33 cellular contexts compared by ENCODE assay signal in genomic region chr11:42225664-42226063, GRCh38.
"Had no signal": no experiment of that assay in that cellular context is flagged by ENCODE, and none has a peak within 500 bp of the region (broad histone marks: within the 10 kb centered on the region; RNA-seq: fewer than 3 reads in every experiment).

No MANE protein-coding gene starts in this region.

- DNase-seq: activated CD4-positive, alpha-beta T cell treated with anti-CD3 and anti-CD28 coated beads for 36 hours; activated CD4-positive, alpha-beta T cell treated with anti-CD3 and anti-CD28 coated beads, Interleukin-2, amount 10 ng/mL, durations not matched to agents 7 days and 5 days; activated CD4-positive, alpha-beta T cell treated with anti-CD3 and anti-CD28 coated beads, Interleukin-2, amount 50 U/mL, for 48 hours; activated CD8-positive, alpha-beta memory T cell treated with anti-CD3 and anti-CD28 coated beads, Interleukin-2, amount 50 U/mL, for 4 hours; activated gamma-delta T cell treated with Interleukin-2 at 50 U/mL for 16 hours; activated naive CD4-positive, alpha-beta T cell treated with anti-CD3 and anti-CD28 coated beads for 36 hours; activated naive CD8-positive, alpha-beta T cell treated with anti-CD3 and anti-CD28 coated beads for 36 hours; activated T-cell treated with anti-CD3 and anti-CD28 coated beads for 4 hours; activated T-cell treated with anti-CD3 and anti-CD28 coated beads, Interleukin-2, amount 50 U/mL, for 4 hours; amniotic stem cell; aorta; brain microvascular endothelial cell; central memory CD4-positive, alpha-beta T cell; MG63; NCI-H1092 treated with DMSO at 0.1 percent for 48 hours; NCI-H1417; NCI-H146; NCI-H187; NCI-H2029 treated with DMSO at 0.1 percent for 48 hours; NCI-H2107; NCI-H2171; NCI-H510A; NCI-H526; NCI-H748 treated with DMSO at 0.1 percent for 48 hours; OCI-M1; SHP77 treated with DMSO at 0.1 percent for 48 hours; SK-N-SH had no signal

- H3K36me3 ChIP-seq: brain microvascular endothelial cell, MG63, SJSA1 had no signal

- ATAC-seq: activated CD4-positive, alpha-beta T cell treated with anti-CD3 and anti-CD28 coated beads for 36 hours; activated CD4-positive, CD25-positive, alpha-beta regulatory T cell treated with anti-CD3 and anti-CD28 coated beads, Interleukin-2, amount 50 U/mL, for 24 hours; activated T-cell treated with anti-CD3 and anti-CD28 coated beads, Interleukin-2, amount 50 U/mL, for 4 hours; WTC11 had no signal

- H3K9ac ChIP-seq: SK-N-SH had no signal

- H3K27me3 Mint-ChIP-seq: activated CD4-positive, alpha-beta T cell treated with anti-CD3 and anti-CD28 coated beads for 36 hours; activated CD4-positive, alpha-beta T cell treated with anti-CD3 and anti-CD28 coated beads, Interleukin-2, amount 10 ng/mL, durations not matched to agents 7 days and 5 days; activated naive CD8-positive, alpha-beta T cell treated with anti-CD3 and anti-CD28 coated beads for 36 hours had no signal

- H3K4me3 ChIP-seq: MG63, SJSA1 had no signal

- H3K4me2 ChIP-seq: SK-N-SH had no signal

- H3K4me1 ChIP-seq: SJSA1 had no signal

- H3K27ac ChIP-seq: brain microvascular endothelial cell, SJSA1 had no signal

- H3K27ac Mint-ChIP-seq: activated CD4-positive, alpha-beta T cell treated with anti-CD3 and anti-CD28 coated beads for 36 hours; activated CD4-positive, alpha-beta T cell treated with anti-CD3 and anti-CD28 coated beads, Interleukin-2, amount 10 ng/mL, durations not matched to agents 7 days and 5 days; activated naive CD4-positive, alpha-beta T cell treated with anti-CD3 and anti-CD28 coated beads for 36 hours; activated naive CD8-positive, alpha-beta T cell treated with anti-CD3 and anti-CD28 coated beads for 36 hours; activated T-helper 1 cell treated with anti-CD3 and anti-CD28 coated beads, Interleukin-12 subunit alpha, Interleukin-12 subunit beta, Interleukin-2, Interleukin-4 antibody, amounts not matched to agents 30 ng/mL and 10 ng/mL and 1 ng/mL, durations not matched to agents 14 hours and 24 hours and 36 hours; T-helper 1 cell treated with Interleukin-12 subunit alpha and Interleukin-12 subunit beta and Interleukin-4 antibody, amounts not matched to agents 30 μg/mL and 1 μg/mL, for 36 hours; T-helper 2 cell treated with Interferon-gamma antibody and Interleukin-4, amounts not matched to agents 5 μg/mL and 100 μg/mL, for 36 hours; WTC11 had no signal

- H3K9me2 ChIP-seq: SK-N-SH had no signal

- H3K27me3 ChIP-seq: brain microvascular endothelial cell, MG63, SJSA1 had no signal

- H3K4me1 Mint-ChIP-seq: activated CD4-positive, alpha-beta T cell treated with anti-CD3 and anti-CD28 coated beads for 36 hours; activated CD4-positive, alpha-beta T cell treated with anti-CD3 and anti-CD28 coated beads, Interleukin-2, amount 10 ng/mL, durations not matched to agents 7 days and 5 days; activated naive CD8-positive, alpha-beta T cell treated with anti-CD3 and anti-CD28 coated beads for 36 hours had no signal

- H3K4me3 Mint-ChIP-seq: activated CD4-positive, alpha-beta T cell treated with anti-CD3 and anti-CD28 coated beads for 36 hours; activated CD4-positive, alpha-beta T cell treated with anti-CD3 and anti-CD28 coated beads, Interleukin-2, amount 10 ng/mL, durations not matched to agents 7 days and 5 days; activated naive CD4-positive, alpha-beta T cell treated with anti-CD3 and anti-CD28 coated beads for 36 hours; activated naive CD8-positive, alpha-beta T cell treated with anti-CD3 and anti-CD28 coated beads for 36 hours; activated T-cell treated with anti-CD3 and anti-CD28 coated beads, Interleukin-2, amount 50 U/mL, for 4 hours; activated T-helper 1 cell treated with anti-CD3 and anti-CD28 coated beads, Interleukin-12 subunit alpha, Interleukin-12 subunit beta, Interleukin-2, Interleukin-4 antibody, amounts not matched to agents 30 ng/mL and 10 ng/mL and 1 ng/mL, durations not matched to agents 14 hours and 24 hours and 36 hours; T-helper 1 cell treated with Interleukin-12 subunit alpha and Interleukin-12 subunit beta and Interleukin-4 antibody, amounts not matched to agents 30 μg/mL and 1 μg/mL, for 36 hours; T-helper 2 cell treated with Interferon-gamma antibody and Interleukin-4, amounts not matched to agents 5 μg/mL and 100 μg/mL, for 36 hours; WTC11 had no signal

- H3K36me3 Mint-ChIP-seq: activated naive CD8-positive, alpha-beta T cell treated with anti-CD3 and anti-CD28 coated beads for 36 hours had no signal

- H3K9me3 ChIP-seq: MG63, SJSA1, SK-N-SH had no signal
